ENCODE assay signal across 17 cellular contexts in genomic region chr13:26047040-26047439, GRCh38. TPM values are rescaled to one million over a fixed set of nuclear protein-coding genes. Genes with fewer than 3 reads are reported as not detected.
DNase-seq lines count a peak whose midpoint lies in the region; ATAC-seq and TF ChIP-seq lines count a peak whose summit lies in the region.
"Had no signal": no experiment of that assay in that cellular context is flagged by ENCODE, and none has a peak within 500 bp of the region (broad histone marks: within the 10 kb centered on the region; RNA-seq: fewer than 3 reads in every experiment).

No MANE protein-coding gene starts in this region.

- H3F3A ChIP-seq in Loucy (ENCODE audit: low read depth) (peaks cover 17% of the 10 kb centered on the region), neural progenitor cell (ENCODE audit: low read depth) (peaks cover 87% of the 10 kb centered on the region)

- H3K4me3 ChIP-seq in Loucy (ENCODE audit: low read length, poor library complexity, severe bottlenecking): peak overlapping the region; percentile 86
- no peak overlapping the region for H3K4me3 ChIP-seq in esophagus muscularis mucosa
- H3K4me3 ChIP-seq in neural progenitor cell: peak overlapping the region; percentile 99

- H3K9me3 ChIP-seq in Loucy (ENCODE audit: insufficient read depth, low read depth, low read length) (no peaks in the 10 kb centered on the region), esophagus muscularis mucosa (no peaks in the 10 kb centered on the region), neural progenitor cell (ENCODE audit: low read depth) (no peaks in the 10 kb centered on the region)
- H3K9me3 ChIP-seq: BE2C had no signal

- H2AFZ ChIP-seq in Loucy (ENCODE audit: low read length) (no peak overlapping the region), neural progenitor cell (replicated peaks) (no peak overlapping the region)

- no peak for TF ChIP-seq CTCF in Loucy (conservative IDR thresholded peaks at IDR 0.05; ENCODE audit: low read length)
- TF ChIP-seq CTCF in esophagus muscularis mucosa (IDR thresholded peaks at IDR 0.05): no peak
- TF ChIP-seq CTCF in neural progenitor cell (IDR thresholded peaks at IDR 0.05): no peak

- peaks cover 13% of the 10 kb centered on the region for H3K4me1 Mint-ChIP-seq in neural progenitor cell

- no peaks in the 10 kb centered on the region for H3K9me3 Mint-ChIP-seq in neural progenitor cell
- H3K9me3 Mint-ChIP-seq: CD4-positive, alpha-beta memory T cell; HFFc6 had no signal

- no peak for TF ChIP-seq POLR2A in esophagus muscularis mucosa (IDR thresholded peaks at IDR 0.05; ENCODE audit: low read depth)

- H3K27me3 ChIP-seq in Loucy (ENCODE audit: insufficient read depth, low read length, poor library complexity, severe bottlenecking) (peaks cover 3% of the 10 kb centered on the region), esophagus muscularis mucosa (peaks cover 0 to 59% (median 32%) of the 10 kb centered on the region in 4 donors), neural progenitor cell (no peaks in the 10 kb centered on the region)

- no peaks in the 10 kb centered on the region for H3K36me3 Mint-ChIP-seq in neural progenitor cell
- H3K36me3 Mint-ChIP-seq: CD4-positive, alpha-beta memory T cell had no signal

- H3K4me1 ChIP-seq in Loucy (ENCODE audit: insufficient read depth, low read length, poor library complexity, severe bottlenecking) (peaks cover 63% of the 10 kb centered on the region), esophagus muscularis mucosa (peaks cover 8 to 29% (median 27%) of the 10 kb centered on the region in 4 donors), neural progenitor cell (peaks cover 29% of the 10 kb centered on the region)
- H3K4me1 ChIP-seq: BE2C had no signal

- no peak for TF ChIP-seq EP300 in esophagus muscularis mucosa (IDR thresholded peaks at IDR 0.05)

- H3K4me2 ChIP-seq in Loucy (ENCODE audit: low read depth, low read length, poor library complexity, severe bottlenecking) (peak overlapping the region; percentile 99), neural progenitor cell (peak overlapping the region; percentile 97)

- H3K27ac ChIP-seq in esophagus muscularis mucosa (replicated peaks in 1 of 4) (no peak overlapping the region), neural progenitor cell (peak overlapping the region; percentile 49)
- H3K27ac ChIP-seq: C4-2B, HL-60 had no signal

- intact Hi-C loops in esophagus muscularis mucosa (cut with DNase I): no loop called here

- H3K9me2 ChIP-seq in Loucy (replicated peaks; ENCODE audit: low read depth, low read length): no peaks in the 10 kb centered on the region

- no peak overlapping the region for H3K27ac Mint-ChIP-seq in neural progenitor cell
- H3K27ac Mint-ChIP-seq: HFFc6 had no signal

- H4K20me1 ChIP-seq in Loucy (ENCODE audit: insufficient read depth, low read length, poor library complexity, severe bottlenecking) (peaks cover 48% of the 10 kb centered on the region), neural progenitor cell (ENCODE audit: low read depth) (peaks cover 97% of the 10 kb centered on the region)

- peaks cover 5% of the 10 kb centered on the region; the same call in 1 of the 2 replicates for H3K36me3 ChIP-seq in Loucy (ENCODE audit: insufficient read depth, low read length)
- no peaks in the 10 kb centered on the region for H3K36me3 ChIP-seq in esophagus muscularis mucosa
- H3K36me3 ChIP-seq in neural progenitor cell: peaks cover 38% of the 10 kb centered on the region
- H3K36me3 ChIP-seq: BE2C had no signal

- H3K79me2 ChIP-seq in Loucy (ENCODE audit: insufficient read depth, low read length): peaks cover 73% of the 10 kb centered on the region
- H3K79me2 ChIP-seq in neural progenitor cell (ENCODE audit: low read depth): peaks cover 84% of the 10 kb centered on the region

- 96% methylated on average over 4 of the region's 4 CpGs for WGBS in esophagus muscularis mucosa

- H3K9ac ChIP-seq in Loucy (ENCODE audit: low read depth, low read length, poor library complexity, severe bottlenecking) (peak overlapping the region; percentile 81), neural progenitor cell (no peak overlapping the region)

- DNase-seq in esophagus muscularis mucosa (ENCODE audit: extremely low spot score): peak; percentile 55
- DNase-seq in neural progenitor cell (ENCODE audit: low spot score): no peak
- no peak for DNase-seq in NCI-H2227 treated with DMSO at 0.1 percent for 48 hours (lab: John Stamatoyannopoulos, UW)
- DNase-seq in COLO829 (ENCODE audit: low spot score): no peak
- DNase-seq in stimulated activated CD4-positive, alpha-beta T cell treated with anti-CD3 and anti-CD28 coated beads, Interleukin-4, amount 100 ng/mL, for 24 hours: no peak
- DNase-seq: BE2C; CD4-positive, alpha-beta memory T cell; COR-L47; DMS153; DMS79 treated with DMSO at 0.1 percent for 48 hours; GDM1; HCEC 1CT; HFFc6 had no signal

- peaks cover 15% of the 10 kb centered on the region for H3K27me3 Mint-ChIP-seq in neural progenitor cell (ENCODE audit: insufficient read depth, low read depth)

- H3K4me3 Mint-ChIP-seq in neural progenitor cell: no peak overlapping the region
- H3K4me3 Mint-ChIP-seq: CD4-positive, alpha-beta memory T cell; HFFc6 had no signal

- ATAC-seq in GM18498 (IDR thresholded peaks at IDR 0.05; ENCODE audit: unreplicated experiment): no peak

RNA-seq across cellular contexts. Expression of gene SHISA2, which starts 4.8 kb away (rescaled TPM):
- total RNA-seq in esophagus muscularis mucosa (under 1 TPM in 3 of 4 donors, not detected in 1; 0.78 to 0.98 (median 0.83) TPM), neural progenitor cell (ENCODE audit: low replicate concordance) (367 and 386 TPM in 2 replicates)
- total RNA-seq: HFFc6 had no signal

Comparison
In these comparisons a context has a peak if more than half of its experiments do, and no peak if none do; other contexts are left out.
1. H3K4me3 ChIP-seq: peak in Loucy (single experiment) and neural progenitor cell (single experiment); none in esophagus muscularis mucosa (0 of 4).
2. RNA of gene SHISA2, which starts 4.8 kb away (total RNA-seq): 367 to 386 TPM in neural progenitor cell; 0.78 to 0.98 TPM in esophagus muscularis mucosa; every median in the first group is over 100 times any median in the second.